ENCODE assay signal across 13 cellular contexts in the genomic region with DNA sequence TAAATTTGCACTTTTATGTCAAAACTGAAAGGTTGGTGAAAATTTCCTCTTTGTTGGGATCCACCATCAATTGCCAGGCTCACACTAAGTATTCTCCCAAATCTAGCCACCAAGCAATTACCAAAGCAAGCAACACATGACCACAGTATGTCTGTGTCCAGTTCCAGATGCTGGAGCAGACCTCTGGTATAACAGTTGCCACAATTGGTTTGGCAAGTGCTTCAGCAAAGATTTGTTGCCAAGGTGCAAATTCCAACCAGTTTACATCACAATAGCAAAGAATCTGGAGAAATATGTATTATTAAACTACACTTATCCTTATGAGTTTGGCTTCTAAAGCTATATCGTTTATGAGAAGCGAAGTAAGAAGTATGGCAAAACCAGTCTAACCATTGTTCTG. TPM values are rescaled to one million over a fixed set of nuclear protein-coding genes. Genes with fewer than 3 reads are reported as not detected.
DNase-seq lines count a peak whose midpoint lies in the region; ATAC-seq, FAIRE-seq and TF ChIP-seq lines count a peak whose summit lies in the region.
"Had no signal": no experiment of that assay in that cellular context is flagged by ENCODE, and none has a peak within 500 bp of the region (broad histone marks: within the 10 kb centered on the region; RNA-seq: fewer than 3 reads in every experiment).

No MANE protein-coding gene starts in this region.

- H3K4me1 ChIP-seq in A673 (ENCODE audit: insufficient read depth, low read length, poor library complexity, severe bottlenecking) = no peaks in the 10 kb centered on the region

- POLR2A ChIA-PET in A673 (lab: Charles Lee; ENCODE audit: low non-redundant PET) = no interaction called here

- DNase-seq in A172 (ENCODE audit: low spot score) (peak; percentile 68), HS-27A (ENCODE audit: low read depth) (peak; percentile 89), bronchial epithelial cell (ENCODE audit: low read depth) (peak; percentile 34), kidney tubule cell (ENCODE audit: low spot score) (peak; percentile 54), A673 (ENCODE audit: low spot score) (no peak), RKO (ENCODE audit: low spot score) (no peak)
- DNase-seq: cerebellar nuclear complex, NCI-H1092, NCI-H69, sigmoid colon had no signal

- no peak for FAIRE-seq in bronchial epithelial cell (lab: Jason Lieb, UNC)

- ATAC-seq in GM19467 (IDR thresholded peaks at IDR 0.05; ENCODE audit: unreplicated experiment) = no peak
- no peak for ATAC-seq in HG03521 (IDR thresholded peaks at IDR 0.05; ENCODE audit: unreplicated experiment)

- no TSS peak for BruUV-seq in A673 (replicated peaks; lab: Mats Ljungman, UMichigan)

- TF ChIP-seq CTCF in bronchial epithelial cell (IDR thresholded peaks at IDR 0.05; ENCODE audit: insufficient read depth, low read length, severe bottlenecking) = no peak
- no peak for TF ChIP-seq CTCF in A673 (conservative IDR thresholded peaks at IDR 0.05; ENCODE audit: low read depth, low read length)

- intact Hi-C loops in A673 (cut with micrococcal nuclease; ENCODE audit: unreplicated experiment) = no loop called here

- H3K27me3 ChIP-seq in bronchial epithelial cell (ENCODE audit: control insufficient read depth, insufficient read depth, low read length) (no peaks in the 10 kb centered on the region), A673 (replicated peaks; ENCODE audit: insufficient read depth, low read depth, low read length, poor library complexity) (no peaks in the 10 kb centered on the region)
- H3K27me3 ChIP-seq: sigmoid colon, tibial nerve had no signal

- H3K36me3 ChIP-seq in bronchial epithelial cell (ENCODE audit: control insufficient read depth, insufficient read depth, low read length) (peaks cover 3% of the 10 kb centered on the region), A673 (ENCODE audit: insufficient read depth, low read length, poor library complexity, severe bottlenecking) (peaks cover 2% of the 10 kb centered on the region)

- H3K27ac ChIP-seq in A673 (ENCODE audit: low read depth, low read length, poor library complexity, severe bottlenecking) = no peak overlapping the region

- CTCF ChIA-PET in A673 (lab: Charles Lee) = no interaction called here

- no peak overlapping the region for H3K4me3 ChIP-seq in bronchial epithelial cell (ENCODE audit: low read depth, low read length)
- no peak overlapping the region for H3K4me3 ChIP-seq in A673 (ENCODE audit: low read depth, low read length, poor library complexity, severe bottlenecking)
- H3K4me3 ChIP-seq: sigmoid colon, tibial nerve had no signal

- no peaks in the 10 kb centered on the region for H3K9me3 ChIP-seq in A673 (ENCODE audit: low read depth, low read length, poor library complexity, severe bottlenecking)
- H3K9me3 ChIP-seq: sigmoid colon, tibial nerve had no signal

RNA-seq across cellular contexts. Expression of gene GTF2H5, which starts 6.4 kb away (rescaled TPM):
- 8.5 and 14.9 TPM in 2 replicates for total RNA-seq in A172 (2014; rRNA removed; shearing (Covaris generic))
- 4.2 and 6.5 TPM in 2 replicates for total RNA-seq in bronchial epithelial cell
- 22.2 and 23.4 TPM in 2 replicates for total RNA-seq in A673 (2021)

RNA-seq across cellular contexts. Expression of gene SERAC1, which starts 6.5 kb away (rescaled TPM):
- 10.2 and 11.0 TPM in 2 replicates for total RNA-seq in A172 (2014; rRNA removed; shearing (Covaris generic))
- total RNA-seq in bronchial epithelial cell (12.1 and 15.1 TPM in 2 replicates), A673 (2021) (7.1 and 8.1 TPM in 2 replicates)

Comparison
In these comparisons a context has a peak if more than half of its experiments do, and no peak if none do; other contexts are left out.
1. DNase-seq: peak in A172 (single experiment), HS-27A (single experiment), bronchial epithelial cell (single experiment) and kidney tubule cell (single experiment); none in A673 (single experiment) and RKO (single experiment).